Comparison of ENCODE assay signal across 14 cellular contexts in the genomic region with DNA sequence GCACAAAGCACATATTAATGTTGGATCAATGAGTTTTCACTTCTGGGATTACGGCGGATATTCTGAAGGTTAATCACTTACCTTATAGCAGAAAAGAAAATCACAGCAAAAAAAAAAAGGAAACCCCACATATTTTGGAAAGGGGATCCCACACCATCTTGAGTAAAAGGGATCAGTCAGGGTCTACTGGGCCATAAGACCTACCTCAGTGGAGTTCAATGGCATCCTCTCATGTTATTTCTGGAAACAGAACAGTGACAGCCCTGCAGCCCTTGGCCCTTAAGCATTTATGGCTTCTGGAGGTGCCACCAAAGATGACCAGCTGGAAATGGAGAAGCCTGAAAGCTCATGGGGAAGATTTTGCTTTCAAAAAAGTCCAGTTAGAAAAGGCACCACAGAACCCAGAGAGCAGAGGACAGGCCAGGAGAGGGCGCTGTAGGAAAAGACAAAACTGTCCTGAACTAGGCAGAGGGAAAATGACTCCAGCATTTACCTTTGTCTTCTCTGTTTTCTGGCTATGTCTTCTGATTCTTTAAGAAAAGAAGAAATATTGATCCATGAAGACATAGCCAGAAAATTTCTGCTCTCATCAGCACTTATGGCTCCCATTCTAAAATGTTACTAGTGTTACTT. TPM values are rescaled to one million over a fixed set of nuclear protein-coding genes. Genes with fewer than 3 reads are reported as not detected.
A peak's percentile ranks its signal among the peaks of the same experiment; 100 is the strongest.
DNase-seq lines count a peak whose midpoint lies in the region; ATAC-seq, FAIRE-seq and TF ChIP-seq lines count a peak whose summit lies in the region.
"Not testable (repeated sequence)": the region's sequence is repeated elsewhere in the genome, so short reads cannot be mapped to it uniquely, and the experiment has no call there.
"Had no signal": no experiment of that assay in that cellular context is flagged by ENCODE, and none has a peak within 500 bp of the region (broad histone marks: within the 10 kb centered on the region; RNA-seq: fewer than 3 reads in every experiment).

No MANE protein-coding gene starts in this region.

- H3K27me3 Mint-ChIP-seq in activated CD8-positive, alpha-beta T cell treated with anti-CD3 and anti-CD28 coated beads, Interleukin-2, amount 10 ng/mL, durations not matched to agents 7 days and 5 days (ENCODE audit: low read depth) = peaks cover 17% of the 10 kb centered on the region
- H3K27me3 Mint-ChIP-seq in stimulated activated naive B cell treated with anti-CD40 and anti-IgM and Interleukin-4, amounts not matched to agents 10 μg/mL and 1 μg/mL and 100 μg/mL, for 72 hours = peaks cover 20 to 21% of the 10 kb centered on the region in 2 donors

- DNase-seq in H54 (ENCODE audit: insufficient read length, low spot score); activated CD8-positive, alpha-beta T cell treated with anti-CD3 and anti-CD28 coated beads, Interleukin-2, amount 10 ng/mL, durations not matched to agents 7 days and 5 days; left lobe of liver (ENCODE audit: low spot score); stimulated activated naive B cell treated with anti-CD40 and anti-IgM and Interleukin-4, amounts not matched to agents 10 μg/mL and 1 μg/mL and 100 μg/mL, for 72 hours: not testable (repeated sequence)

- POLR2A ChIA-PET in activated CD8-positive, alpha-beta T cell treated with anti-CD3 and anti-CD28 coated beads, Interleukin-2, amount 10 ng/mL, durations not matched to agents 7 days and 5 days (lab: Charles Lee) = not testable (repeated sequence)

- peaks cover 12% of the 10 kb centered on the region for H3K4me1 Mint-ChIP-seq in activated CD8-positive, alpha-beta T cell treated with anti-CD3 and anti-CD28 coated beads, Interleukin-2, amount 10 ng/mL, durations not matched to agents 7 days and 5 days (ENCODE audit: low read depth)
- not testable (repeated sequence) for H3K4me1 Mint-ChIP-seq in stimulated activated naive B cell treated with anti-CD40 and anti-IgM and Interleukin-4, amounts not matched to agents 10 μg/mL and 1 μg/mL and 100 μg/mL, for 72 hours

- not testable (repeated sequence) for H3K36me3 Mint-ChIP-seq in activated CD8-positive, alpha-beta T cell treated with anti-CD3 and anti-CD28 coated beads, Interleukin-2, amount 10 ng/mL, durations not matched to agents 7 days and 5 days (ENCODE audit: low read depth); stimulated activated naive B cell treated with anti-CD40 and anti-IgM and Interleukin-4, amounts not matched to agents 10 μg/mL and 1 μg/mL and 100 μg/mL, for 72 hours

- H3K9me3 Mint-ChIP-seq in activated CD8-positive, alpha-beta T cell treated with anti-CD3 and anti-CD28 coated beads, Interleukin-2, amount 10 ng/mL, durations not matched to agents 7 days and 5 days (ENCODE audit: insufficient read depth); stimulated activated naive B cell treated with anti-CD40 and anti-IgM and Interleukin-4, amounts not matched to agents 10 μg/mL and 1 μg/mL and 100 μg/mL, for 72 hours: not testable (repeated sequence)

- TF ChIP-seq POLR2A in H54 (IDR thresholded peaks at IDR 0.05; ENCODE audit: low read depth, low read length) = not testable (repeated sequence)

- FAIRE-seq in G401.6 (lab: Jason Lieb, UNC) = peak; percentile 87
- FAIRE-seq in H54 (lab: Jason Lieb, UNC) = peak; percentile 90

- CTCF ChIA-PET in activated CD8-positive, alpha-beta T cell treated with anti-CD3 and anti-CD28 coated beads, Interleukin-2, amount 10 ng/mL, durations not matched to agents 7 days and 5 days (lab: Charles Lee) = not testable (repeated sequence)

- H3K27ac Mint-ChIP-seq in activated CD8-positive, alpha-beta T cell treated with anti-CD3 and anti-CD28 coated beads, Interleukin-2, amount 10 ng/mL, durations not matched to agents 7 days and 5 days; stimulated activated naive B cell treated with anti-CD40 and anti-IgM and Interleukin-4, amounts not matched to agents 10 μg/mL and 1 μg/mL and 100 μg/mL, for 72 hours: not testable (repeated sequence)

- not testable (repeated sequence) for H3K4me3 Mint-ChIP-seq in activated CD8-positive, alpha-beta T cell treated with anti-CD3 and anti-CD28 coated beads, Interleukin-2, amount 10 ng/mL, durations not matched to agents 7 days and 5 days; stimulated activated naive B cell treated with anti-CD40 and anti-IgM and Interleukin-4, amounts not matched to agents 10 μg/mL and 1 μg/mL and 100 μg/mL, for 72 hours

- peak; percentile 65 for ATAC-seq in GM19351 (IDR thresholded peaks at IDR 0.05; ENCODE audit: unreplicated experiment)
- peak; percentile 52 for ATAC-seq in HG03432 (IDR thresholded peaks at IDR 0.05; ENCODE audit: unreplicated experiment)
- peak; percentile 68 for ATAC-seq in activated CD8-positive, alpha-beta T cell treated with anti-CD3 and anti-CD28 coated beads, Interleukin-2, amount 10 ng/mL, durations not matched to agents 7 days and 5 days
- ATAC-seq in esophagus mucosa = peak; percentile 67
- ATAC-seq in left lobe of liver = peak; percentile 76
- ATAC-seq in stimulated activated naive B cell treated with anti-CD40 and anti-IgM and Interleukin-4, amounts not matched to agents 10 μg/mL and 1 μg/mL and 100 μg/mL, for 72 hours (replicated peaks) = peak; percentile 73 to 74

RNA-seq across cellular contexts. Expression of gene EIF5AL1, which starts 2.9 kb away (rescaled TPM):
- total RNA-seq in activated CD8-positive, alpha-beta T cell treated with anti-CD3 and anti-CD28 coated beads, Interleukin-2, amount 10 ng/mL, durations not matched to agents 7 days and 5 days = under 1 TPM; 0.53 to 0.83 TPM
- 1.7 TPM for total RNA-seq in esophagus mucosa
- 0.48 TPM for total RNA-seq in left lobe of liver

RNA-seq across cellular contexts. Expression of gene SFTPA2, which starts 50.8 kb away (rescaled TPM):
- not detected for total RNA-seq in activated CD8-positive, alpha-beta T cell treated with anti-CD3 and anti-CD28 coated beads, Interleukin-2, amount 10 ng/mL, durations not matched to agents 7 days and 5 days
- total RNA-seq in esophagus mucosa (0.32 TPM), left lobe of liver (6.5 TPM)
- total RNA-seq: B cell; CD8-positive, alpha-beta memory T cell; dermis microvascular lymphatic vessel endothelial cell; lower leg skin; NCI-H460; osteoblast had no signal
